Comparison of ENCODE assay signal across 8 cellular contexts in the genomic region with DNA sequence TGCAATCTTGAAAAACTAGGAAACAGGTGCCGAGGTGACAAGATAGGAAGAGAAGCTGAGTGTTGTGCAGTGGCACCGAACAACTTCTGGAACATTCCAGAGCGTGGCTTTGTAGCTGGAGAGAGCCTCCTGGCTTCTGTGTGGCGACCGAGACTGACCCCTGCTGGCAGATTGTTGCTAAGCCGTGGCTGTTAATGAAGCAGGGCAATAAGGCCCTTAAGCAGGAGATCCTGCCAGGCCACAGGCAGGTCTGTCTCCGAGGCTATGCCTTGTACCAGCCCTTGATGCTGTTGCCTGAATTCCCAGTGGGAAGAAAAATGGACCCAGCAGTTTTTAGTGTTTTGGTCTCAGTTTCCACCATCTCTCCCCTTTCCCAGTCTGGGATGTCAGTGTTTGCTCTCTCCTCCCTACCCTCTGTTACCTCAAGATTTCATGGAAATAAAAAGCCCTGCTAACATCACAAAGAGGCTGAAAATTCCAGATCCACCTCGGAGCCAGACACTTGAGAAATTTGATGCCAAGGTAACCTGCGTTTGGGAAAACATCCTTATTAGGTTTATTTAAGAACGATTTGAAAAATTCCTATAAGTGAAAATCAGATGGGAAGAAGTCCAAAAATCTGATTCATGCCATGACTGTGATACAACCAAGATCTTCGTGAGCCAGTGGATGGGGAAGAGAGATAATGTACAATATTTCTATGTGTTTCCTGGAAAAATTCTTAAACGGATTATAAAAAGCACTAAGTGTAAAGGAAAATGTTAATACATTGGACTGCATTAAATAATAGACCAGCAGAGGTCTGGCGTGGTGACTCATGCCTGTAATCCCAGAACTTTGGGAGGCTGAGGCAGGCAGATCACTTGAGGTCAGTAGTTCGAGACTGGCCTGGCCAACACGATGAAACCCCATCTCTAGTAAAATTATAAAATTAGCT.
DNase-seq lines count a peak whose midpoint lies in the region; ATAC-seq and TF ChIP-seq lines count a peak whose summit lies in the region.

No MANE protein-coding gene starts in this region.

- H3K4me3 Mint-ChIP-seq in CD4-positive, CD25-positive, alpha-beta regulatory T cell = no peak overlapping the region

- peak overlapping the region; percentile 3 to 35 (median 14) for H3K27ac Mint-ChIP-seq in CD4-positive, CD25-positive, alpha-beta regulatory T cell

- no peaks in the 10 kb centered on the region for H3K27me3 Mint-ChIP-seq in CD4-positive, CD25-positive, alpha-beta regulatory T cell

- H3K9me3 Mint-ChIP-seq in CD4-positive, CD25-positive, alpha-beta regulatory T cell = no peaks in the 10 kb centered on the region

- no peaks in the 10 kb centered on the region for H3K27me3 ChIP-seq in CD4-positive, CD25-positive, alpha-beta regulatory T cell (ENCODE audit: control insufficient read depth, insufficient read depth, low read length)
- no peaks in the 10 kb centered on the region for H3K27me3 ChIP-seq in heart right ventricle

- no peaks in the 10 kb centered on the region for H3K4me1 ChIP-seq in CD4-positive, CD25-positive, alpha-beta regulatory T cell (ENCODE audit: control insufficient read depth, insufficient read depth, low read length, poor library complexity, severe bottlenecking)
- peaks cover 0 to 4% (median 0%) of the 10 kb centered on the region in 9 donors for H3K4me1 ChIP-seq in heart right ventricle

- intact Hi-C loops in heart right ventricle (cut with DNase I) = loop anchor here (2.0 to 10.0 kb wide), 10 partner anchors 263 to 365 kb away; a partner anchor contains a TSS

- no peak overlapping the region for H3K4me3 ChIP-seq in CD4-positive, CD25-positive, alpha-beta regulatory T cell (ENCODE audit: low read depth, low read length)
- no peak overlapping the region for H3K4me3 ChIP-seq in heart right ventricle

- peak; percentile 49 to 76 (median 62) for DNase-seq in CD4-positive, CD25-positive, alpha-beta regulatory T cell
- DNase-seq in HuH-7.5 (ENCODE audit: low spot score) = peak; percentile 48
- DNase-seq in SKM-1 treated with dmso at 0.1 percent for 144 hours (lab: John Stamatoyannopoulos, UW; ENCODE audit: unreplicated experiment) = peak; percentile 40
- DNase-seq in activated naive CD8-positive, alpha-beta T cell treated with anti-CD3 and anti-CD28 coated beads, Interleukin-2, amount 50 U/mL, for 16 hours (ENCODE audit: low read depth, low spot score) = peak; percentile 61
- DNase-seq in heart right ventricle = peak; percentile 72 to 77
- DNase-seq in renal cortical epithelial cell (ENCODE audit: low read depth) = peak; percentile 68

- peaks cover 9% of the 10 kb centered on the region for H3K36me3 Mint-ChIP-seq in CD4-positive, CD25-positive, alpha-beta regulatory T cell

- H3K36me3 ChIP-seq in CD4-positive, CD25-positive, alpha-beta regulatory T cell (ENCODE audit: control insufficient read depth, insufficient read depth, low read length) = no peaks in the 10 kb centered on the region
- H3K36me3 ChIP-seq in heart right ventricle = no peaks in the 10 kb centered on the region

- TF ChIP-seq CTCF in heart right ventricle (IDR thresholded peaks at IDR 0.05) = peak; percentile 48 to 89 (median 78)

- peaks cover 5 to 19% (median 12%) of the 10 kb centered on the region in 4 donors for H3K4me1 Mint-ChIP-seq in CD4-positive, CD25-positive, alpha-beta regulatory T cell

- H3K27ac ChIP-seq in CD4-positive, CD25-positive, alpha-beta regulatory T cell (ENCODE audit: insufficient read depth, low read length, poor library complexity, severe bottlenecking) = no peak overlapping the region
- no peak overlapping the region for H3K27ac ChIP-seq in heart right ventricle

- no peaks in the 10 kb centered on the region for H3K9me3 ChIP-seq in CD4-positive, CD25-positive, alpha-beta regulatory T cell (ENCODE audit: control insufficient read depth in 2 of 2, low read length in 2 of 2)
- H3K9me3 ChIP-seq in heart right ventricle = no peaks in the 10 kb centered on the region

- peak; percentile 61 to 75 for ATAC-seq in CD4-positive, CD25-positive, alpha-beta regulatory T cell (ENCODE audit: low read depth in 2 of 2)
- ATAC-seq in GM19397 (IDR thresholded peaks at IDR 0.05; ENCODE audit: unreplicated experiment) = peak; percentile 53
- peak in 7 of 8 donors; percentile 64 to 88 (median 82) for ATAC-seq in heart right ventricle
- ATAC-seq in GM19351 (IDR thresholded peaks at IDR 0.05; ENCODE audit: unreplicated experiment) = no peak

- WGBS in heart right ventricle, 2 donors = 61 to 62% methylated on average over 15 of the region's 15 CpGs
